Comparison of ENCODE assay signal across 10 cellular contexts in genomic region chr20:37907677-37908397, GRCh38. TPM values are rescaled to one million over a fixed set of nuclear protein-coding genes. Genes with fewer than 3 reads are reported as not detected.
DNase-seq lines count a peak whose midpoint lies in the region; ATAC-seq lines count a peak whose summit lies in the region.
"Had no signal": no experiment of that assay in that cellular context is flagged by ENCODE, and none has a peak within 500 bp of the region (broad histone marks: within the 10 kb centered on the region; RNA-seq: fewer than 3 reads in every experiment).

No MANE protein-coding gene starts in this region.

- H3K27me3 Mint-ChIP-seq in activated CD4-positive, alpha-beta T cell treated with anti-CD3 and anti-CD28 coated beads for 36 hours: peaks cover 37% of the 10 kb centered on the region

- H3K27ac Mint-ChIP-seq in activated CD4-positive, alpha-beta T cell treated with anti-CD3 and anti-CD28 coated beads for 36 hours: no peak overlapping the region
- H3K27ac Mint-ChIP-seq: CD8-positive, alpha-beta memory T cell had no signal

- H3K9me3 Mint-ChIP-seq in activated CD4-positive, alpha-beta T cell treated with anti-CD3 and anti-CD28 coated beads for 36 hours (ENCODE audit: low read depth): no peaks in the 10 kb centered on the region

- no peaks in the 10 kb centered on the region for H3K9me3 ChIP-seq in SJCRH30 (replicated peaks)
- H3K9me3 ChIP-seq: upper lobe of right lung had no signal

- peaks cover 22% of the 10 kb centered on the region for H3K27me3 ChIP-seq in ACC112 (ENCODE audit: insufficient read depth, low read length)
- peaks cover 7% of the 10 kb centered on the region; the same call in 1 of the 2 replicates for H3K27me3 ChIP-seq in SJCRH30

- H3K36me3 Mint-ChIP-seq in activated CD4-positive, alpha-beta T cell treated with anti-CD3 and anti-CD28 coated beads for 36 hours (ENCODE audit: low read depth): no peaks in the 10 kb centered on the region
- H3K36me3 Mint-ChIP-seq: CD8-positive, alpha-beta memory T cell had no signal

- DNase-seq in HS-5 (ENCODE audit: low read depth) (peak; percentile 35), SJCRH30 (peak; percentile 90), glomerular visceral epithelial cell (ENCODE audit: extremely low spot score) (peak; percentile 72), OCI-M2 (lab: John Stamatoyannopoulos, UW; ENCODE audit: unreplicated experiment) (no peak), SIG-M5 treated with dmso at 0.1 percent for 504 hours (lab: John Stamatoyannopoulos, UW; ENCODE audit: unreplicated experiment) (no peak)
- no peak for DNase-seq in activated CD4-positive, alpha-beta T cell treated with anti-CD3 and anti-CD28 coated beads for 36 hours
- DNase-seq: CD8-positive, alpha-beta memory T cell; upper lobe of right lung had no signal

- peaks cover 7% of the 10 kb centered on the region for H3K4me1 Mint-ChIP-seq in activated CD4-positive, alpha-beta T cell treated with anti-CD3 and anti-CD28 coated beads for 36 hours

- H2AFZ ChIP-seq in ACC112 (ENCODE audit: low read length, unreplicated experiment): no peak overlapping the region

- H3K36me3 ChIP-seq in ACC112 (ENCODE audit: insufficient read depth, low read length) (no peaks in the 10 kb centered on the region), SJCRH30 (no peaks in the 10 kb centered on the region)
- H3K36me3 ChIP-seq: upper lobe of right lung had no signal

- CTCF ChIA-PET in activated CD4-positive, alpha-beta T cell treated with anti-CD3 and anti-CD28 coated beads for 36 hours (lab: Charles Lee): no interaction called here

- ATAC-seq in activated CD4-positive, alpha-beta T cell treated with anti-CD3 and anti-CD28 coated beads for 36 hours: no peak
- no peak for ATAC-seq in HG02642 (IDR thresholded peaks at IDR 0.05; ENCODE audit: poor library complexity, unreplicated experiment)
- ATAC-seq: upper lobe of right lung had no signal

- no peak overlapping the region for H3K4me3 ChIP-seq in ACC112 (ENCODE audit: low read depth, low read length)
- no peak overlapping the region for H3K4me3 ChIP-seq in SJCRH30
- H3K4me3 ChIP-seq: upper lobe of right lung had no signal

- POLR2A ChIA-PET in activated CD4-positive, alpha-beta T cell treated with anti-CD3 and anti-CD28 coated beads for 36 hours (lab: Charles Lee): no interaction called here

- no peak overlapping the region for H3K4me3 Mint-ChIP-seq in activated CD4-positive, alpha-beta T cell treated with anti-CD3 and anti-CD28 coated beads for 36 hours
- H3K4me3 Mint-ChIP-seq: CD8-positive, alpha-beta memory T cell had no signal

- intact Hi-C loops in activated CD4-positive, alpha-beta T cell treated with anti-CD3 and anti-CD28 coated beads for 36 hours (cut with DNase I, micrococcal nuclease): no loop called here

- H3K27ac ChIP-seq in ACC112 (ENCODE audit: low read depth, low read length): peak overlapping the region; percentile 15; the same call in 1 of the 2 replicates
- no peak overlapping the region for H3K27ac ChIP-seq in SJCRH30
- H3K27ac ChIP-seq: upper lobe of right lung had no signal

- no peaks in the 10 kb centered on the region for H3K79me2 ChIP-seq in ACC112 (ENCODE audit: control insufficient read depth, insufficient read depth, low read length, unreplicated experiment)

- peaks cover 13% of the 10 kb centered on the region for H3K4me1 ChIP-seq in ACC112 (ENCODE audit: control insufficient read depth, insufficient read depth, low read length, unreplicated experiment)
- H3K4me1 ChIP-seq in SJCRH30: peaks cover 17% of the 10 kb centered on the region

RNA-seq across cellular contexts. Expression of gene VSTM2L, which starts 4.9 kb away (rescaled TPM):
- total RNA-seq in SJCRH30 (2014; rRNA removed; shearing (Covaris generic)): 0.18 and 0.22 TPM in 2 replicates
- not detected for total RNA-seq in activated CD4-positive, alpha-beta T cell treated with anti-CD3 and anti-CD28 coated beads for 36 hours
- total RNA-seq: CD8-positive, alpha-beta memory T cell had no signal

Comparison
In these comparisons a context has a peak if more than half of its experiments do, and no peak if none do; other contexts are left out.
1. DNase-seq: peak in HS-5 (single experiment), SJCRH30 (2 of 2) and glomerular visceral epithelial cell (single experiment); none in activated CD4-positive, alpha-beta T cell treated with anti-CD3 and anti-CD28 coated beads for 36 hours (single experiment), OCI-M2 (single experiment) and SIG-M5 treated with dmso at 0.1 percent for 504 hours (single experiment).